1 cellular context compared by ENCODE assay signal in the genomic region with DNA sequence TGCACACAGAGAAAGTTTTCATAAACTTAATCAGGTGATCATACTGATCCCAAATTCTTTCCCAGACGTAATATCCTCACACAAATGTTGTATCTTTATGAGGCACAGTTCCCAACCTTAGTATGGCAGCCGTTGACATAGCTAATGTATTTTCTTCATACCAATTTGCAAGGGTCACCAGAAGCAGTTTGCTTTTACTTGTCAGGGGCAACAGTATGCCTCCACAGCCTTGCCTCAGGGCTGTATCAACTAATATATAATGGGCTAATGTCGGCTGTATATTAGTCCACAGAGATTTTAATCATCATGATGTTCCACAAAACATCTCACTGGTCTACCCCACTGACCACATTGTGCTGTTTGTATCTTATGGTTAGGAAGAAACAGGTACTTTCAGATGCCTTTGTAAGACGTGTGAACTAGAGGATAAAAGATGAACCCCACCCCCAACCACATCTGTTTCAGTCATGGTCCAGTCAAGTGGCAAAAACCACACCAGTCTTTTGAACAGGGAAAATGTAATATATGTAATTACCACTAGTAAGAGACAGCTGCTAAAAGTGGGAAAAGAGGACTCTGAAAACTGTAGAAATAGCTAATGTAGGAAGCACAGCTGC.
TF ChIP-seq lines count a peak whose summit lies in the region.

No MANE protein-coding gene starts in this region.

TF ChIP-seq in GM12878, 131 proteins besides CTCF, POLR2A, EP300 and RAD21:
- TF ChIP-seq, protein P1, sequence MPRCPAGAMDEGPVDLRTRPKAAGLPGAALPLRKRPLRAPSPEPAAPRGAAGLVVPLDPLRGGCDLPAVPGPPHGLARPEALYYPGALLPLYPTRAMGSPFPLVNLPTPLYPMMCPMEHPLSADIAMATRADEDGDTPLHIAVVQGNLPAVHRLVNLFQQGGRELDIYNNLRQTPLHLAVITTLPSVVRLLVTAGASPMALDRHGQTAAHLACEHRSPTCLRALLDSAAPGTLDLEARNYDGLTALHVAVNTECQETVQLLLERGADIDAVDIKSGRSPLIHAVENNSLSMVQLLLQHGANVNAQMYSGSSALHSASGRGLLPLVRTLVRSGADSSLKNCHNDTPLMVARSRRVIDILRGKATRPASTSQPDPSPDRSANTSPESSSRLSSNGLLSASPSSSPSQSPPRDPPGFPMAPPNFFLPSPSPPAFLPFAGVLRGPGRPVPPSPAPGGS (IDR thresholded peaks at IDR 0.05; ENCODE audit: borderline replicate concordance, insufficient read depth, low read depth, low read length, poor library complexity, severe bottlenecking): no peak
- TF ChIP-seq MTA2 (IDR thresholded peaks at IDR 0.05; ENCODE audit: low read depth) (peak; percentile 47; the same call in 1 of the 2 replicates), ATF7 (IDR thresholded peaks at IDR 0.05; ENCODE audit: low read depth) (0 out of 2 replicates have a peak, but pooled peaks have one; percentile 28), IKZF2 (IDR thresholded peaks at IDR 0.05) (peak; percentile 51 to 52; a peak in 2 of 4 replicates), TAF1 (IDR thresholded peaks at IDR 0.05; ENCODE audit: borderline replicate concordance, low read depth, low read length) (no peak), RUNX3 (IDR thresholded peaks at IDR 0.05; ENCODE audit: low read length) (peak; percentile 71), IKZF1 (conservative IDR thresholded peaks at IDR 0.05) (peak; percentile 39; the same call in 1 of the 2 replicates)
